Comparison of ENCODE assay signal across 20 cellular contexts in the genomic region with DNA sequence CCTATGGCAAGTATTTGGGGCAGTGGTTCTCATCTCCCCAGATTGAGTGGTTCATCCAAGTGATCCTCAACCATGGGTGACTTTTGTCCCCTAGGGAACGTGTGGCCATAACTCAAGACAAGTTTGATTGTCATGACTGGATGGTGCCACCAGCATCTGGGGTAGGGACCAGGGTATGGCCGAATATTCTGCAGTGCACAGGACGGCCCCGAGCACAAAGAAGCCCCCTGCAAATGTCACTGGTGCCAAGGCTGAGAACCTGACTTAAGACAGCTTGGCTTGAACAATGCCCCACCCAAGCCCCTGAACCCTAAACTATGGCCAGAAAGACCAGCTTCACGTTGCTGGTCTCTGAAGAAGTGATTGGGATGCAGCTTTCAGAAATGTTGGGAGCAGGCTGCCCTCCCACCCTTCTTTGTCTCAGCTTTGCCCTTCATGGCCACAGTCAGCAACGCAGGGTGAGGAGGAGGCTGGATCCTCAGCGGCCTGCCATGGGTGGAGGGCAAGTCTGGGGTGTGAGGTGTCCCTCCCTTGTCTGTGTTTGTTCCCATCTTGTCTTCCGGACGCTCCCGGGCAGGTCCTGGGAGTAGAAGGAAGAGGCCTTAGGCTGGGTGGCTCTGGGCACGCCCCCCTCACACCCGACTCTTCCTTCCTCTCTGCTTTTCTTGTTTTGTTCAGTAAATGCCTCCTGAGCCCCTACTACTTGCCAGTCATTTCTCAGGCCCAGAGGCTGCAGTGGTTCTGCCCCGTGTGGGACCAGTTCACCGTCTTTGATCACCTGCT. TPM values are rescaled to one million over a fixed set of nuclear protein-coding genes. Genes with fewer than 3 reads are reported as not detected.
DNase-seq lines count a peak whose midpoint lies in the region; ATAC-seq, FAIRE-seq and TF ChIP-seq lines count a peak whose summit lies in the region.
"Had no signal": no experiment of that assay in that cellular context is flagged by ENCODE, and none has a peak within 500 bp of the region (broad histone marks: within the 10 kb centered on the region; RNA-seq: fewer than 3 reads in every experiment).

No MANE protein-coding gene starts in this region.

- peaks cover 45% of the 10 kb centered on the region for H3K4me1 Mint-ChIP-seq in GM23338

- intact Hi-C loops in kidney (cut with DNase I) (no loop called here), prostate gland (cut with DNase I) (no loop called here)

- WGBS in prostate gland = 85% methylated on average over 14 of the region's 14 CpGs

- peak overlapping the region in 1 of 11 experiments; percentile 11; a peak in 1 of 22 replicates for H3K27ac ChIP-seq in BLaER1 treated with 17β-estradiol and CSF1 and Interleukin-3, amounts not matched to agents 10 nM and 100 nM
- H3K27ac ChIP-seq in GM23338 (ENCODE audit: low read depth) (no peak overlapping the region), kidney (ENCODE audit: low read depth in 2 of 2, low read length in 2 of 2) (no peak overlapping the region), prostate gland (peak overlapping the region; percentile 3 to 57)
- H3K27ac ChIP-seq: C4-2B, KMS-11, RWPE1 had no signal

- H3K79me2 ChIP-seq in GM23338 (replicated peaks; ENCODE audit: insufficient read depth) = no peaks in the 10 kb centered on the region

- peaks cover 0 to 8% (median 0%) of the 10 kb centered on the region in 11 experiments; a peak in 3 of 22 replicates for H3K9me3 ChIP-seq in BLaER1 treated with 17β-estradiol and CSF1 and Interleukin-3, amounts not matched to agents 10 nM and 100 nM (replicated peaks in 1 of 11)
- H3K9me3 ChIP-seq in kidney (ENCODE audit: control insufficient read depth in 1 of 2, low read length in 2 of 2) (no peaks in the 10 kb centered on the region), prostate gland (no peaks in the 10 kb centered on the region)

- no peak overlapping the region for H3K9ac ChIP-seq in BLaER1 treated with 17β-estradiol and CSF1 and Interleukin-3, amounts not matched to agents 10 nM and 100 nM
- no peak overlapping the region for H3K9ac ChIP-seq in kidney (ENCODE audit: low read length in 2 of 2)
- H3K9ac ChIP-seq: KMS-11 had no signal

- FAIRE-seq in kidney (lab: Jason Lieb, UNC) = no peak
- FAIRE-seq in RCC 7860 (lab: Jason Lieb, UNC) = no peak
- FAIRE-seq: A204.1, D721Med had no signal

- no peaks in the 10 kb centered on the region; a peak in 1 of 22 replicates for H4K20me1 ChIP-seq in BLaER1 treated with 17β-estradiol and CSF1 and Interleukin-3, amounts not matched to agents 10 nM and 100 nM
- no peaks in the 10 kb centered on the region; the same call in 1 of the 2 replicates for H4K20me1 ChIP-seq in GM23338 (replicated peaks; ENCODE audit: insufficient read depth)

- TF ChIP-seq CTCF in GM23338 (conservative IDR thresholded peaks at IDR 0.05; ENCODE audit: low read depth in 2 of 2) (no peak), kidney (IDR thresholded peaks at IDR 0.05; ENCODE audit: borderline replicate concordance, extremely low read depth, insufficient read depth) (no peak), prostate gland (IDR thresholded peaks at IDR 0.05) (no peak)

- no peaks in the 10 kb centered on the region for H3K9me3 Mint-ChIP-seq in GM23338

- peak overlapping the region; percentile 94 for H3K27ac Mint-ChIP-seq in GM23338

- no peaks in the 10 kb centered on the region for H3K36me3 ChIP-seq in BLaER1 treated with 17β-estradiol and CSF1 and Interleukin-3, amounts not matched to agents 10 nM and 100 nM
- peaks cover 5% of the 10 kb centered on the region; the same call in 1 of the 2 replicates for H3K36me3 ChIP-seq in GM23338 (ENCODE audit: insufficient read depth)
- H3K36me3 ChIP-seq in kidney (ENCODE audit: control insufficient read depth in 1 of 2, insufficient read depth in 2 of 2, low read length in 2 of 2) = no peaks in the 10 kb centered on the region
- H3K36me3 ChIP-seq in prostate gland = peaks cover 2 to 5% of the 10 kb centered on the region in 2 donors

- H2AFZ ChIP-seq in GM23338 = no peak overlapping the region

- no peaks in the 10 kb centered on the region for H3F3A ChIP-seq in GM23338 (replicated peaks; ENCODE audit: low read depth)

- no peak for TF ChIP-seq POLR2A in prostate gland (IDR thresholded peaks at IDR 0.05)

- peaks cover 0 to 4% (median 0%) of the 10 kb centered on the region in 11 experiments; a peak in 1 of 22 replicates for H3K27me3 ChIP-seq in BLaER1 treated with 17β-estradiol and CSF1 and Interleukin-3, amounts not matched to agents 10 nM and 100 nM
- H3K27me3 ChIP-seq in GM23338 (ENCODE audit: insufficient read depth) (no peaks in the 10 kb centered on the region), prostate gland (replicated peaks; ENCODE audit: insufficient read depth) (no peaks in the 10 kb centered on the region)

- peaks cover 5% of the 10 kb centered on the region for H3K27me3 Mint-ChIP-seq in GM23338 (ENCODE audit: insufficient read depth, low read depth, poor library complexity)

- peaks cover 0 to 18% (median 10%) of the 10 kb centered on the region in 10 experiments; a peak in 9 of 20 replicates for H3K4me1 ChIP-seq in BLaER1 treated with 17β-estradiol and CSF1 and Interleukin-3, amounts not matched to agents 10 nM and 100 nM
- H3K4me1 ChIP-seq in GM23338 (ENCODE audit: insufficient read depth) (peaks cover 16% of the 10 kb centered on the region), kidney (ENCODE audit: control insufficient read depth in 1 of 2, insufficient read depth in 1 of 2, low read depth in 1 of 2, low read length in 2 of 2) (no peaks in the 10 kb centered on the region), prostate gland (replicated peaks) (peaks cover 8% of the 10 kb centered on the region)

- no peak for DNase-seq in GM23338 (ENCODE audit: low spot score)
- DNase-seq in kidney = peak; percentile 67
- DNase-seq in prostate gland (ENCODE audit: low spot score) = no peak
- no peak for DNase-seq in activated T-cell treated with anti-CD3 and anti-CD28 coated beads, Interleukin-2, amount 50 U/mL, for 1 hour
- no peak for DNase-seq in RCC 7860 (ENCODE audit: low spot score)
- no peak for DNase-seq in activated naive CD4-positive, alpha-beta T cell treated with Interleukin-2 at 50 U/mL for 16 hours
- DNase-seq: GOT3, HCEC 1CT, IMR-90, MM.1S, NCI-H446 treated with DMSO at 0.1 percent for 48 hours, NCI-H526 treated with DMSO at 0.1 percent for 48 hours, SHP77 treated with DMSO at 0.1 percent for 48 hours had no signal

- ATAC-seq in GM23338 (no peak), GM19324 (IDR thresholded peaks at IDR 0.05; ENCODE audit: low FRiP score, unreplicated experiment) (no peak)

- peaks cover 34% of the 10 kb centered on the region for H3K36me3 Mint-ChIP-seq in GM23338 (ENCODE audit: low read depth)

- peak overlapping the region in 9 of 11 experiments; percentile 17 to 44 (median 30); a peak in 13 of 22 replicates for H3K4me2 ChIP-seq in BLaER1 treated with 17β-estradiol and CSF1 and Interleukin-3, amounts not matched to agents 10 nM and 100 nM
- no peak overlapping the region for H3K4me2 ChIP-seq in GM23338
- H3K4me2 ChIP-seq: KMS-11 had no signal

- no peak overlapping the region for H3K4me3 Mint-ChIP-seq in GM23338

- H3K4me3 ChIP-seq in BLaER1 treated with 17β-estradiol and CSF1 and Interleukin-3, amounts not matched to agents 10 nM and 100 nM = no peak overlapping the region
- H3K4me3 ChIP-seq in GM23338 = no peak overlapping the region
- H3K4me3 ChIP-seq in kidney (ENCODE audit: low read length in 2 of 2) = no peak overlapping the region
- no peak overlapping the region for H3K4me3 ChIP-seq in prostate gland

- H3K9me2 ChIP-seq in GM23338 (ENCODE audit: insufficient read depth) = no peaks in the 10 kb centered on the region

TF ChIP-seq in GM23338, 12 proteins besides CTCF, POLR2A, EP300 and RAD21:
- TF ChIP-seq JUNB (IDR thresholded peaks at IDR 0.05; ENCODE audit: unreplicated experiment) (no peak), EZH2phosphoT487 (IDR thresholded peaks at IDR 0.05; ENCODE audit: unreplicated experiment) (no peak)

RNA-seq across cellular contexts. Expression of a gene that starts 43.4 kb away (rescaled TPM):
- 35.0 and 36.5 TPM in 2 replicates for total RNA-seq in GM23338 (2014; rRNA removed; shearing (Covaris generic))
- polyA plus RNA-seq in GM23338 (2016; fragmentation: Nextera tagmentation; extraction: Ambion mirVana) (12.0 and 12.2 TPM in 2 replicates), kidney (ENCODE audit: insufficient read depth, low read depth, low replicate concordance) (1.8 TPM)
- total RNA-seq in kidney (0.98 TPM), prostate gland (100 to 1,000 TPM; 224 to 392 TPM)
- total RNA-seq: IMR-90 had no signal

Comparison
In these comparisons a context has a peak if more than half of its experiments do, and no peak if none do; other contexts are left out.
1. H3K27ac ChIP-seq: peak in prostate gland (2 of 2); none in GM23338 (single experiment) and kidney (0 of 2).
2. RNA of a gene that starts 43.4 kb away (total RNA-seq): 224 to 392 TPM in prostate gland and 35.0 to 36.5 TPM in GM23338; 0.98 TPM in kidney (single experiment); every median in the first group is over 10 times any median in the second.